In the genomic region with DNA sequence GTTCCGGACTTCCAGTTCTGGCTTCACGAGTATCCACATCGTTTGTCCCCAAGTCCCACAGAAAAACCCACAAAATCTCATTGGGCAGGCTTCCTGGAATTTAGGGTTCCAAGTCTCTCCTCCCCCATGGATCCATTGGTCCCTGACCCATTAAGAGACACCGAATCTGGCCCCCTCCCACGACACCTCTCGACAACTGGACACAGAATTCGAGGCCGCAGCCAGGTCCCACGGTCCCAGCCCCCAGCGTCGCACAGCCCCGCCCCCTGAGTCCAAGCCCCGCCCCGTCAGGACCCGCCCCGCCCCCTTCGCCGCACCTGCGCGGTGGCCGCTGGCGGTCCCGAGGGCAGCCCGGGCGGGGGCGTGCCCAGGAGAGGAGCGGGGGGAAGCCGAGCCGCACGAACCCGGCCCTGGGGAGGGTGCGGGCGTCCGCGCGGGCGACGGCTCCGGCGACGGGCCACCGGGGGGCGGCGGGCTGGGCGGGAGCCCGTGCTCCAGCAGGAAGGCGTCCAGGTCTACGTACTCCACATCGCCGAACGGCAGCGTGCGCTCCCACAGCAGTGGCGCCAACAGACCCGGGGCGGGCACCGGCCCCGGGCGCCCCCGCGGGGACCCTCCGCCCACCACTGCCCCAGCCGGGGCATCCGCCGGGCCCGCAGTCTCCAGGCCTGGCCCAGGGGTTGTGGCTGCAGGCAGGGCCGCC, we compare ENCODE assay signal across 8 cellular contexts. TPM values are rescaled to one million over a fixed set of nuclear protein-coding genes. Genes with fewer than 3 reads are reported as not detected.
A peak's percentile ranks its signal among the peaks of the same experiment; 100 is the strongest.
DNase-seq lines count a peak whose midpoint lies in the region; ATAC-seq, FAIRE-seq and TF ChIP-seq lines count a peak whose summit lies in the region.

No MANE protein-coding gene starts in this region.

- peaks cover 3% of the 10 kb centered on the region for H3K36me3 Mint-ChIP-seq in T-helper 17 cell (ENCODE audit: low read depth)
- no peaks in the 10 kb centered on the region for H3K36me3 Mint-ChIP-seq in astrocyte (ENCODE audit: low read depth, unreplicated experiment)

- peak overlapping the region; percentile 22 for H2BK20ac ChIP-seq in IMR-90 (ENCODE audit: low read depth, low read length)

- H3K79me2 ChIP-seq in DND-41 (ENCODE audit: insufficient read depth, low read length) = peaks cover 18% of the 10 kb centered on the region
- H3K79me2 ChIP-seq in astrocyte (ENCODE audit: insufficient read depth, low read length) = no peaks in the 10 kb centered on the region

- H3K56ac ChIP-seq in IMR-90 (ENCODE audit: extremely low read depth, insufficient read depth, low read length) = peak overlapping the region; percentile 6; the same call in 1 of the 2 replicates

- FAIRE-seq in astrocyte (lab: Jason Lieb, UNC) = no peak

- H2AK5ac ChIP-seq in IMR-90 (ENCODE audit: low read depth, low read length) = peak overlapping the region; percentile 90

- peaks cover 54% of the 10 kb centered on the region for H3K4me1 ChIP-seq in DND-41 (ENCODE audit: insufficient read depth, low read length)
- H3K4me1 ChIP-seq in IMR-90 (ENCODE audit: control insufficient read depth, insufficient read depth, low read length) = peaks cover 39% of the 10 kb centered on the region
- H3K4me1 ChIP-seq in astrocyte (ENCODE audit: insufficient read depth, low read length) = peaks cover 40% of the 10 kb centered on the region
- H3K4me1 ChIP-seq in skeletal muscle tissue (ENCODE audit: control insufficient read depth in 3 of 3, insufficient read depth in 3 of 3, low read length in 3 of 3) = peaks cover 47 to 57% (median 56%) of the 10 kb centered on the region in 3 donors

- peak overlapping the region; percentile 82 for H3K4ac ChIP-seq in IMR-90 (ENCODE audit: low read depth, low read length)

- H3K27ac Mint-ChIP-seq in T-helper 17 cell = peak overlapping the region; percentile 97
- H3K27ac Mint-ChIP-seq in astrocyte (ENCODE audit: unreplicated experiment) = no peak overlapping the region

- H3K9me3 ChIP-seq in DND-41 (ENCODE audit: insufficient read depth, low read length, severe bottlenecking) (no peaks in the 10 kb centered on the region), IMR-90 (ENCODE audit: control insufficient read depth, insufficient read depth, low read length) (no peaks in the 10 kb centered on the region), T-helper 17 cell (ENCODE audit: control insufficient read depth, low read length, poor library complexity, severe bottlenecking) (no peaks in the 10 kb centered on the region), astrocyte (ENCODE audit: insufficient read depth, low read depth, low read length) (no peaks in the 10 kb centered on the region), skeletal muscle tissue (ENCODE audit: control insufficient read depth in 3 of 3, low read length in 3 of 3) (no peaks in the 10 kb centered on the region)

- TF ChIP-seq CTCF in DND-41 (IDR thresholded peaks at IDR 0.05; ENCODE audit: borderline replicate concordance, extremely low read depth, low read length, poor library complexity, severe bottlenecking) (no peak), IMR-90 (conservative IDR thresholded peaks at IDR 0.05; ENCODE audit: low read depth, low read length) (no peak), astrocyte (IDR thresholded peaks at IDR 0.05; ENCODE audit: insufficient read depth, low read depth, low read length) (no peak)

- H3K23ac ChIP-seq in IMR-90 (ENCODE audit: low read depth, low read length) = peak overlapping the region; percentile 52; the same call in 1 of the 2 replicates

- H2BK15ac ChIP-seq in IMR-90 (ENCODE audit: low read depth, low read length) = peak overlapping the region; percentile 72; the same call in 2 of the 3 replicates

- DNase-seq in DND-41 (peak; percentile 77), IMR-90 (no peak), T-helper 17 cell (peak; percentile 71 to 72 (median 72)), astrocyte (ENCODE audit: low read depth) (no peak), NCI-H446 treated with DMSO at 0.1 percent for 48 hours (lab: John Stamatoyannopoulos, UW) (no peak)

- peak overlapping the region; percentile 56; the same call in 1 of the 2 replicates for H3K14ac ChIP-seq in IMR-90 (replicated peaks; ENCODE audit: low read depth, low read length)

- peaks cover 0 to 18% of the 10 kb centered on the region in 2 experiments; a peak in 3 of 4 replicates for H3K79me1 ChIP-seq in IMR-90 (ENCODE audit: low read depth in 1 of 2, low read length in 2 of 2)

- H3K18ac ChIP-seq in IMR-90 (ENCODE audit: low read depth, low read length) = peak overlapping the region; percentile 62

- intact Hi-C loops in IMR-90 (cut with micrococcal nuclease) = no loop called here

- H3K27me3 ChIP-seq in DND-41 (ENCODE audit: insufficient read depth, low read length, poor library complexity) (no peaks in the 10 kb centered on the region), IMR-90 (ENCODE audit: control insufficient read depth, insufficient read depth, low read length) (no peaks in the 10 kb centered on the region), astrocyte (ENCODE audit: insufficient read depth, low read length) (peaks cover 3% of the 10 kb centered on the region), skeletal muscle tissue (ENCODE audit: control insufficient read depth in 3 of 3, insufficient read depth in 3 of 3, low read length in 3 of 3) (no peaks in the 10 kb centered on the region)

- H4K8ac ChIP-seq in IMR-90 (ENCODE audit: low read depth in 2 of 2, low read length in 2 of 2) = peak overlapping the region; percentile 92 to 99

- H3K27ac ChIP-seq in DND-41 (ENCODE audit: low read length) (peak overlapping the region; percentile 86), IMR-90 (ENCODE audit: insufficient read depth, low read length) (peak overlapping the region; percentile 53), astrocyte (ENCODE audit: low read depth, low read length) (no peak overlapping the region), skeletal muscle tissue (ENCODE audit: low read depth, low read length) (peak overlapping the region; percentile 100)

- POLR2A ChIA-PET in IMR-90 (lab: Charles Lee; ENCODE audit: unreplicated experiment) = no interaction called here

- peak overlapping the region; percentile 75 to 87 for H3K4me3 ChIP-seq in DND-41 (ENCODE audit: low read depth in 1 of 2, low read length in 2 of 2)
- peak overlapping the region; percentile 62 for H3K4me3 ChIP-seq in IMR-90 (ENCODE audit: insufficient read depth, low read depth, low read length)
- H3K4me3 ChIP-seq in astrocyte (ENCODE audit: insufficient read depth, low read depth, low read length) = peak overlapping the region; percentile 35
- H3K4me3 ChIP-seq in iPS-11a (ENCODE audit: low read depth, low read length) = peak overlapping the region; percentile 43
- peak overlapping the region; percentile 90 to 97 (median 93) for H3K4me3 ChIP-seq in skeletal muscle tissue (ENCODE audit: low read length in 3 of 3)

- WGBS in IMR-90 (ENCODE audit: extremely low coverage in 2 of 2, insufficient read length in 1 of 2), 2 experiments = 11% methylated on average over 13 of the region's 67 CpGs; no CpG with 5 or more reads in 1 of the 2 experiments

- TF ChIP-seq RAD21 in IMR-90 (IDR thresholded peaks at IDR 0.05; ENCODE audit: low read length) = no peak

- H3K4me2 ChIP-seq in DND-41 (ENCODE audit: insufficient read depth, low read length) (peak overlapping the region; percentile 85), IMR-90 (ENCODE audit: low read depth, low read length) (peak overlapping the region; percentile 91), astrocyte (ENCODE audit: low read length) (peak overlapping the region; percentile 88)

- peak overlapping the region; percentile 94 for H4K91ac ChIP-seq in IMR-90 (ENCODE audit: insufficient read depth, low read depth, low read length)

- BruUV-seq in IMR-90 (replicated peaks; lab: Mats Ljungman, UMichigan) = no TSS peak

- in situ Hi-C loops in IMR-90 (cut with MboI; ENCODE audit: low sequenced_read_pairs) = no loop called here

- peak overlapping the region; percentile 84 for H4K5ac ChIP-seq in IMR-90 (ENCODE audit: low read depth, low read length)

- H4K20me1 ChIP-seq in DND-41 (ENCODE audit: insufficient read depth, low read length) = peaks cover 7% of the 10 kb centered on the region; the same call in 1 of the 2 replicates
- H4K20me1 ChIP-seq in IMR-90 (ENCODE audit: insufficient read depth, low read length) = peaks cover 4% of the 10 kb centered on the region; the same call in 1 of the 2 replicates
- no peaks in the 10 kb centered on the region for H4K20me1 ChIP-seq in astrocyte (ENCODE audit: insufficient read depth, low read length)

- H3K36me3 ChIP-seq in DND-41 (ENCODE audit: insufficient read depth, low read length) (peaks cover 25% of the 10 kb centered on the region), IMR-90 (ENCODE audit: control insufficient read depth, insufficient read depth, low read length) (no peaks in the 10 kb centered on the region; the same call in 1 of the 2 replicates), astrocyte (ENCODE audit: insufficient read depth, low read length) (no peaks in the 10 kb centered on the region), skeletal muscle tissue (ENCODE audit: control insufficient read depth in 3 of 3, insufficient read depth in 3 of 3, low read length in 3 of 3) (peaks cover 11 to 23% (median 23%) of the 10 kb centered on the region in 3 donors)

- H3K27me3 Mint-ChIP-seq in T-helper 17 cell (no peaks in the 10 kb centered on the region), astrocyte (ENCODE audit: low read depth, unreplicated experiment) (peaks cover 5% of the 10 kb centered on the region)

- no peak for TF ChIP-seq POLR2A in IMR-90 (IDR thresholded peaks at IDR 0.05; ENCODE audit: low read depth, low read length)

- CTCF ChIA-PET in IMR-90 (lab: Yijun Ruan, JAX) = no interaction called here

- ATAC-seq in DND-41 (ENCODE audit: insufficient read depth, low read depth) (peak; percentile 14), IMR-90 (ENCODE audit: low read depth) (peak; percentile 7; the same call in 1 of the 2 replicates), T-helper 17 cell (peak; percentile 5), GM21825 (IDR thresholded peaks at IDR 0.05; ENCODE audit: unreplicated experiment) (no peak)

- H3K4me1 Mint-ChIP-seq in T-helper 17 cell (peaks cover 41% of the 10 kb centered on the region), astrocyte (ENCODE audit: low read depth, unreplicated experiment) (peaks cover 3% of the 10 kb centered on the region)

- peak overlapping the region; percentile 61 for H2AFZ ChIP-seq in DND-41 (ENCODE audit: low read depth, low read length)
- H2AFZ ChIP-seq in IMR-90 (replicated peaks; ENCODE audit: low read length, poor library complexity) = peak overlapping the region; percentile 91
- H2AFZ ChIP-seq in astrocyte (ENCODE audit: low read depth, low read length) = peak overlapping the region; percentile 25

- peak overlapping the region; percentile 56 for H2BK5ac ChIP-seq in IMR-90 (ENCODE audit: low read depth, low read length, poor library complexity, severe bottlenecking)

- peak overlapping the region; percentile 99 for H3K4me3 Mint-ChIP-seq in T-helper 17 cell
- H3K4me3 Mint-ChIP-seq in astrocyte (ENCODE audit: unreplicated experiment) = no peak overlapping the region

- peaks cover 28% of the 10 kb centered on the region for H3K9me1 ChIP-seq in IMR-90 (ENCODE audit: insufficient read depth, low read length)

- H3K9me3 Mint-ChIP-seq in astrocyte (ENCODE audit: unreplicated experiment) = no peaks in the 10 kb centered on the region

- H2BK120ac ChIP-seq in IMR-90 (ENCODE audit: low read depth, low read length) = peak overlapping the region; percentile 61

- H2AK9ac ChIP-seq in IMR-90 (replicated peaks; ENCODE audit: low read depth, low read length, poor library complexity) = peak overlapping the region; percentile 94

- peak overlapping the region; percentile 93 for H3K9ac ChIP-seq in DND-41 (ENCODE audit: low read depth, low read length)
- peak overlapping the region; percentile 50; the same call in 1 of the 2 replicates for H3K9ac ChIP-seq in IMR-90 (ENCODE audit: low read depth, low read length)
- peak overlapping the region; percentile 38 for H3K9ac ChIP-seq in astrocyte (ENCODE audit: low read length)
- peak overlapping the region; percentile 84 to 99 (median 94) for H3K9ac ChIP-seq in skeletal muscle tissue (ENCODE audit: low read depth in 1 of 3, low read length in 3 of 3)

- dilution Hi-C loops in IMR-90 (cut with HindIII; ENCODE audit: low sequenced_read_pairs, unreplicated experiment) = no loop called here

RNA-seq across cellular contexts. Expression of a gene that starts 1.8 kb away (rescaled TPM):
- total RNA-seq in IMR-90 (2012; rRNA removed) (2.5 and 3.6 TPM in 2 replicates), T-helper 17 cell (10 to 100 TPM; 29.7 to 38.2 TPM), astrocyte (1.2 and 1.5 TPM in 2 replicates), skeletal muscle tissue (6.8 TPM)
- polyA plus RNA-seq in IMR-90 (2012; rRNA removed) = 3.0 and 3.6 TPM in 2 replicates
- 2.9 and 6.3 TPM in 2 replicates for polyA plus RNA-seq in IMR-90 (2012; cell fraction: cytosol; rRNA removed)
- polyA plus RNA-seq in IMR-90 (2012; cell fraction: nucleus; rRNA removed; ENCODE audit: low replicate concordance) = 2.2 and 2.6 TPM in 2 replicates

RNA-seq across cellular contexts. Expression of a gene that starts 10.6 kb away (rescaled TPM):
- total RNA-seq in IMR-90 (2012; rRNA removed) (1.3 and 1.7 TPM in 2 replicates), T-helper 17 cell (1 to 10 TPM; 7.4 to 9.6 TPM), astrocyte (9.5 and 9.8 TPM in 2 replicates), skeletal muscle tissue (3.7 TPM)
- 2.7 and 2.9 TPM in 2 replicates for polyA plus RNA-seq in IMR-90 (2012; rRNA removed)
- 2.7 and 4.7 TPM in 2 replicates for polyA plus RNA-seq in IMR-90 (2012; cell fraction: cytosol; rRNA removed)
- 2.7 and 3.3 TPM in 2 replicates for polyA plus RNA-seq in IMR-90 (2012; cell fraction: nucleus; rRNA removed; ENCODE audit: low replicate concordance)

RNA-seq across cellular contexts. Expression of a gene that starts 16.1 kb away (rescaled TPM):
- total RNA-seq in IMR-90 (2012; rRNA removed) (1.6 and 1.7 TPM in 2 replicates), T-helper 17 cell (10 to 100 TPM; 11.9 to 12.6 TPM), astrocyte (25.4 and 29.4 TPM in 2 replicates), skeletal muscle tissue (2.1 TPM)
- polyA plus RNA-seq in IMR-90 (2012; rRNA removed) = 9.9 and 11.9 TPM in 2 replicates
- polyA plus RNA-seq in IMR-90 (2012; cell fraction: cytosol; rRNA removed) = 10.3 and 12.8 TPM in 2 replicates
- 24.1 and 56.8 TPM in 2 replicates for polyA plus RNA-seq in IMR-90 (2012; cell fraction: nucleus; rRNA removed; ENCODE audit: low replicate concordance)

RNA-seq across cellular contexts. Expression of a gene that starts 16.4 kb away (rescaled TPM):
- total RNA-seq in IMR-90 (2012; rRNA removed) = 1,909 and 2,552 TPM in 2 replicates
- 1,897 and 2,254 TPM in 2 replicates for polyA plus RNA-seq in IMR-90 (2012; rRNA removed)
- polyA plus RNA-seq in IMR-90 (2012; cell fraction: cytosol; rRNA removed) = 2,745 and 3,594 TPM in 2 replicates
- 695 and 912 TPM in 2 replicates for polyA plus RNA-seq in IMR-90 (2012; cell fraction: nucleus; rRNA removed; ENCODE audit: low replicate concordance)
- total RNA-seq in T-helper 17 cell = 1,000 to 10,000 TPM; 2,478 to 2,506 TPM
- total RNA-seq in astrocyte = 1,046 and 1,102 TPM in 2 replicates
- total RNA-seq in skeletal muscle tissue = 2,225 TPM

RNA-seq across cellular contexts. Expression of a gene that starts 20.5 kb away (rescaled TPM):
- total RNA-seq in IMR-90 (2012; rRNA removed) = 0.36 and 0.56 TPM in 2 replicates
- 0.05 and 0.17 TPM in 2 replicates for polyA plus RNA-seq in IMR-90 (2012; rRNA removed)
- polyA plus RNA-seq in IMR-90 (2012; cell fraction: cytosol; rRNA removed) = not detected in 2 replicates
- 0.11 and 0.25 TPM in 2 replicates for polyA plus RNA-seq in IMR-90 (2012; cell fraction: nucleus; rRNA removed; ENCODE audit: low replicate concordance)
- total RNA-seq in T-helper 17 cell = 1 to 10 TPM; 3.1 to 3.6 TPM
- 1.3 and 1.7 TPM in 2 replicates for total RNA-seq in astrocyte
- 1.6 TPM for total RNA-seq in skeletal muscle tissue

Comparison
In these comparisons a context has a peak if more than half of its experiments do, and no peak if none do; other contexts are left out.
1. DNase-seq: peak in DND-41 (single experiment) and T-helper 17 cell (3 of 3); none in IMR-90 (single experiment), astrocyte (single experiment) and NCI-H446 treated with DMSO at 0.1 percent for 48 hours (single experiment).
2. H2AFZ ChIP-seq: peak in every context shown above with its lines; median percentile 91 in IMR-90; 61 in DND-41; 25 in astrocyte.
3. H3K4me3 ChIP-seq: peak in every context shown above with its lines; median percentile 93 in skeletal muscle tissue; 81 in DND-41; 62 in IMR-90; 43 in iPS-11a; 35 in astrocyte.
4. H3K9ac ChIP-seq: peak in every context shown above with its lines; median percentile 94 in skeletal muscle tissue; 93 in DND-41; 50 in IMR-90; 38 in astrocyte.
5. Peak in every context shown above with its lines, with median percentiles within 50 percentile points of each other: H3K4me2 ChIP-seq.